In the genomic region with DNA sequence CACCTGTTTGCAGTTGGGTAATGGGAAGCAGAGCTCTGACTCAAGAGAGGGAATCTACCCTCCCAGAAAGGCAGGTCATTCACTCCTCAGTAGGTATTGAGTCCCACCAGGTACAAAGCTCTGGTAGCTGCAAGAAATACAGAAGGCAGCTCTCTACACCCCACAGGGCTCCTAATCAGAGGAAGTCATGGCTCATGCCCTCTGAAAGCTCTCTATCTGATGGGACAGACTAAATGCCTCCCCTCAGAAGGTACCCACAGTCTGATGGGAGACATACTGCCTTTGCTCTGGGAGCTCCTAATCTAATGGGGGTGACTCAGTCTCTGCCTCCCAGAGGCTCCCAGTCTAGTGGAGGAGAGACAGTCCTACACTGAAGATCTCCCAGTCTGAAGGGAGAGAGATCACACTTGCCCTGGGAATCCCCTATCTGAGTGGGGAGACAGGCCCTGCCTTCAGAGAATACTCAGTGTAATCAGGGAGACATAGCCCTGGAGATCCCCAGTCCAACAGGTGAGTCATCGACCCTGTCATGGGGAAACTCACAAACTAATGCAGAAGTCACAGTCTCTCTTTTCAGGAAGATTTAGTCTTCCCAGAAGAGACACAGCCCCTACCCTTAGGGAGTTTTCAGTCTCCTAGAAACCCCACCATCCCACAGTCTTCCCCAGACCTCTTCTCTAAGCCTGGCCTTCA, we compare ENCODE assay signal across 9 cellular contexts. TPM values are rescaled to one million over a fixed set of nuclear protein-coding genes. Genes with fewer than 3 reads are reported as not detected.
DNase-seq lines count a peak whose midpoint lies in the region; ATAC-seq and TF ChIP-seq lines count a peak whose summit lies in the region.
"Had no signal": no experiment of that assay in that cellular context is flagged by ENCODE, and none has a peak within 500 bp of the region (broad histone marks: within the 10 kb centered on the region; RNA-seq: fewer than 3 reads in every experiment).

No MANE protein-coding gene starts in this region.

- H3K27ac Mint-ChIP-seq in T-helper 1 cell treated with Interleukin-12 subunit alpha and Interleukin-12 subunit beta and Interleukin-4 antibody, amounts not matched to agents 30 μg/mL and 1 μg/mL, for 36 hours: no peak overlapping the region
- H3K27ac Mint-ChIP-seq in progenitor cell of endocrine pancreas: no peak overlapping the region

- no peaks in the 10 kb centered on the region for H3K4me1 ChIP-seq in heart left ventricle

- H3K4me1 Mint-ChIP-seq in T-helper 1 cell treated with Interleukin-12 subunit alpha and Interleukin-12 subunit beta and Interleukin-4 antibody, amounts not matched to agents 30 μg/mL and 1 μg/mL, for 36 hours (ENCODE audit: low read depth): peaks cover 14% of the 10 kb centered on the region
- no peaks in the 10 kb centered on the region for H3K4me1 Mint-ChIP-seq in progenitor cell of endocrine pancreas (ENCODE audit: low read depth)

- TF ChIP-seq POLR2A in heart left ventricle (IDR thresholded peaks at IDR 0.05): no peak

- no peaks in the 10 kb centered on the region for H3K27me3 ChIP-seq in heart left ventricle

- H3K9me3 Mint-ChIP-seq in T-helper 1 cell treated with Interleukin-12 subunit alpha and Interleukin-12 subunit beta and Interleukin-4 antibody, amounts not matched to agents 30 μg/mL and 1 μg/mL, for 36 hours: no peaks in the 10 kb centered on the region
- no peaks in the 10 kb centered on the region for H3K9me3 Mint-ChIP-seq in progenitor cell of endocrine pancreas (ENCODE audit: low read depth)

- DNase-seq in stimulated activated CD4-positive, alpha-beta T cell treated with anti-CD3 and anti-CD28 coated beads, Interleukin-12 subunit alpha, Interleukin-12 subunit beta, amount 100 ng/mL, for 48 hours (ENCODE audit: low read depth in 2 of 3, low spot score in 1 of 3): peak; percentile 25 to 42 (median 34)
- no peak for DNase-seq in heart left ventricle
- no peak for DNase-seq in NCI-H510A treated with DMSO at 0.1 percent for 48 hours (lab: John Stamatoyannopoulos, UW)
- no peak for DNase-seq in progenitor cell of endocrine pancreas (ENCODE audit: low spot score, unreplicated experiment)

- no peak for TF ChIP-seq CTCF in heart left ventricle (IDR thresholded peaks at IDR 0.05)
- TF ChIP-seq CTCF in progenitor cell of endocrine pancreas (IDR thresholded peaks at IDR 0.05; ENCODE audit: unreplicated experiment): no peak

- peak overlapping the region; percentile 8 for H3K4me3 Mint-ChIP-seq in T-helper 1 cell treated with Interleukin-12 subunit alpha and Interleukin-12 subunit beta and Interleukin-4 antibody, amounts not matched to agents 30 μg/mL and 1 μg/mL, for 36 hours
- no peak overlapping the region for H3K4me3 Mint-ChIP-seq in progenitor cell of endocrine pancreas (ENCODE audit: low read depth)

- H3K9me3 ChIP-seq in heart left ventricle: no peaks in the 10 kb centered on the region

- no peak overlapping the region for H3K4me3 ChIP-seq in heart left ventricle
- H3K4me3 ChIP-seq: PC-9 had no signal

- intact Hi-C loops in heart left ventricle (cut with DNase I): loop anchor here in 2 of 10 donors (10.0 kb wide), 1 partner anchor 88 kb away; no protein-coding TSS in a partner anchor

- H3K27me3 Mint-ChIP-seq in T-helper 1 cell treated with Interleukin-12 subunit alpha and Interleukin-12 subunit beta and Interleukin-4 antibody, amounts not matched to agents 30 μg/mL and 1 μg/mL, for 36 hours (ENCODE audit: low read depth): no peaks in the 10 kb centered on the region
- H3K27me3 Mint-ChIP-seq in progenitor cell of endocrine pancreas: no peaks in the 10 kb centered on the region

- WGBS in heart left ventricle, 4 donors: 70 to 89% (median 85%) methylated on average over 1 of the region's 1 CpG

- no peak overlapping the region for H3K27ac ChIP-seq in heart left ventricle
- H3K27ac ChIP-seq: PC-9 had no signal

- H3K36me3 Mint-ChIP-seq in T-helper 1 cell treated with Interleukin-12 subunit alpha and Interleukin-12 subunit beta and Interleukin-4 antibody, amounts not matched to agents 30 μg/mL and 1 μg/mL, for 36 hours (ENCODE audit: low read depth): no peaks in the 10 kb centered on the region
- H3K36me3 Mint-ChIP-seq in progenitor cell of endocrine pancreas (ENCODE audit: insufficient read depth): no peaks in the 10 kb centered on the region

- no peaks in the 10 kb centered on the region for H3K36me3 ChIP-seq in heart left ventricle

- peak; percentile 80 for ATAC-seq in GM18873 (IDR thresholded peaks at IDR 0.05; ENCODE audit: low FRiP score, unreplicated experiment)
- ATAC-seq in HG02678 (IDR thresholded peaks at IDR 0.05; ENCODE audit: unreplicated experiment): peak; percentile 83
- no peak for ATAC-seq in heart left ventricle
- no peak for ATAC-seq in GM19467 (IDR thresholded peaks at IDR 0.05; ENCODE audit: unreplicated experiment)

RNA-seq across cellular contexts. Expression of a gene that starts 23.7 kb away (rescaled TPM):
- under 1 TPM in 2 of 9 donors, not detected in 7; 0.30 to 0.48 TPM for total RNA-seq in heart left ventricle
- not detected for polyA plus RNA-seq in heart left ventricle
- total RNA-seq in progenitor cell of endocrine pancreas: 2.4 and 2.7 TPM in 2 replicates
- total RNA-seq: PC-9 had no signal

RNA-seq across cellular contexts. Expression of a gene that starts 45.0 kb away (rescaled TPM):
- total RNA-seq in heart left ventricle (1 to 10 TPM in 8 of 9 donors, under 1 TPM in 1; 0.83 to 7.4 (median 3.6) TPM), progenitor cell of endocrine pancreas (10.7 and 12.5 TPM in 2 replicates)
- 1 to 10 TPM; 1.8 to 5.3 TPM for polyA plus RNA-seq in heart left ventricle

Comparison
In these comparisons a context has a peak if more than half of its experiments do, and no peak if none do; other contexts are left out.
1. ATAC-seq: peak in GM18873 (single experiment) and HG02678 (single experiment); none in heart left ventricle (0 of 4) and GM19467 (single experiment).
2. DNase-seq: peak in stimulated activated CD4-positive, alpha-beta T cell treated with anti-CD3 and anti-CD28 coated beads, Interleukin-12 subunit alpha, Interleukin-12 subunit beta, amount 100 ng/mL, for 48 hours (3 of 3); none in heart left ventricle (0 of 5), NCI-H510A treated with DMSO at 0.1 percent for 48 hours (single experiment) and progenitor cell of endocrine pancreas (single experiment).